In genomic region chr9:129998491-129999122, GRCh38 we compare ENCODE assay signal across 13 cellular contexts. TPM values are rescaled to one million over a fixed set of nuclear protein-coding genes. Genes with fewer than 3 reads are reported as not detected.
DNase-seq lines count a peak whose midpoint lies in the region; ATAC-seq, FAIRE-seq and TF ChIP-seq lines count a peak whose summit lies in the region.
"Had no signal": no experiment of that assay in that cellular context is flagged by ENCODE, and none has a peak within 500 bp of the region (broad histone marks: within the 10 kb centered on the region; RNA-seq: fewer than 3 reads in every experiment).

No MANE protein-coding gene starts in this region.

- peaks cover 9 to 18% of the 10 kb centered on the region in 2 experiments; a peak in 4 of 5 replicates for H3K4me1 ChIP-seq in K562 (replicated peaks in 1 of 2; ENCODE audit: control insufficient read depth in 2 of 2, insufficient read depth in 2 of 2, low read length in 2 of 2)
- peaks cover 19 to 33% (median 24%) of the 10 kb centered on the region in 4 donors for H3K4me1 ChIP-seq in upper lobe of left lung

- H3K27me3 ChIP-seq in K562 (ENCODE audit: control insufficient read depth in 2 of 2, insufficient read depth in 2 of 2, low read length in 2 of 2) (no peaks in the 10 kb centered on the region), upper lobe of left lung (no peaks in the 10 kb centered on the region)

- no peak overlapping the region for H2AFZ ChIP-seq in K562 (ENCODE audit: low read depth, low read length)

- H3K36me3 ChIP-seq in K562 (ENCODE audit: control insufficient read depth, insufficient read depth, low read length) (no peaks in the 10 kb centered on the region), upper lobe of left lung (no peaks in the 10 kb centered on the region)

- peak overlapping the region; percentile 3; the same call in 1 of the 2 replicates for H3K4me3 ChIP-seq in GM12864 (ENCODE audit: low read depth, low read length)
- no peak overlapping the region for H3K4me3 ChIP-seq in K562
- no peak overlapping the region for H3K4me3 ChIP-seq in upper lobe of left lung

- POLR2A ChIA-PET in K562 (lab: Yijun Ruan, JAX) = no interaction called here

- no TSS peak for BruUV-seq in K562 (replicated peaks; lab: Mats Ljungman, UMichigan)

- DNase-seq in GM12864 (ENCODE audit: low read depth) (no peak), K562 (ENCODE audit: extremely low read depth in 1 of 4, low spot score in 3 of 4) (no peak), osteocyte (ENCODE audit: extremely low spot score, unreplicated experiment) (no peak), NCI-H446 (lab: John Stamatoyannopoulos, UW) (no peak), NCI-H2196 (lab: John Stamatoyannopoulos, UW; ENCODE audit: unreplicated experiment) (no peak), UCSD-AML1 (lab: John Stamatoyannopoulos, UW; ENCODE audit: unreplicated experiment) (no peak), upper lobe of left lung (no peak)
- DNase-seq: dermis blood vessel endothelial cell, glutamatergic neuron, NCI-H1105 had no signal

- H3K4me2 ChIP-seq in K562 (ENCODE audit: insufficient read depth, low read length) = no peak overlapping the region

- 39% methylated on average over 5 of the region's 5 CpGs for WGBS in K562 (ENCODE audit: insufficient coverage, low coverage, missing lambda C conversion rate)
- 62 to 68% methylated on average over 5 of the region's 5 CpGs for WGBS in upper lobe of left lung, 2 donors

- no peaks in the 10 kb centered on the region for H3K27me3 Mint-ChIP-seq in osteocyte (ENCODE audit: unreplicated experiment)
- H3K27me3 Mint-ChIP-seq: progenitor cell of endocrine pancreas had no signal

- no peak for TF ChIP-seq POLR2A in K562 (conservative IDR thresholded peaks at IDR 0.05)
- no peak for TF ChIP-seq POLR2A in upper lobe of left lung (IDR thresholded peaks at IDR 0.05)

- TF ChIP-seq EP300 in K562 (IDR thresholded peaks at IDR 0.05; ENCODE audit: low read length) (no peak), upper lobe of left lung (IDR thresholded peaks at IDR 0.05) (no peak)

- H3K27ac ChIP-seq in K562 (ENCODE audit: extremely low read depth, low read depth, low read length) = no peak overlapping the region
- peak overlapping the region in 1 of 4 donors; percentile 3 for H3K27ac ChIP-seq in upper lobe of left lung
- H3K27ac ChIP-seq: HL-60 had no signal

- in situ Hi-C loops in K562 (cut with MboI) = no loop called here

- H3K9me1 ChIP-seq in K562 (ENCODE audit: control insufficient read depth, insufficient read depth, low read length) = no peaks in the 10 kb centered on the region

- H3K4me3 Mint-ChIP-seq in osteocyte (ENCODE audit: unreplicated experiment) = no peak overlapping the region

- no peaks in the 10 kb centered on the region for H3K79me2 ChIP-seq in K562 (ENCODE audit: control insufficient read depth, insufficient read depth, low read length)

- H4K20me1 ChIP-seq in K562 (replicated peaks; ENCODE audit: control insufficient read depth, insufficient read depth, low read length) = no peaks in the 10 kb centered on the region

- H3K27ac Mint-ChIP-seq in osteocyte (ENCODE audit: unreplicated experiment) = peak overlapping the region; percentile 55
- H3K27ac Mint-ChIP-seq: progenitor cell of endocrine pancreas had no signal

- CTCF ChIA-PET in K562 (lab: Yijun Ruan, JAX; ENCODE audit: low intra/inter-chr PET ratio) = no interaction called here

- FAIRE-seq in K562 (lab: Jason Lieb, UNC) = no peak

- intact Hi-C loops in K562 (cut with micrococcal nuclease) = no loop called here

- no peak for TF ChIP-seq RAD21 in K562 (CRISPR knock-in tag; conservative IDR thresholded peaks at IDR 0.05 in 1 of 2, IDR thresholded peaks at IDR 0.05 in 1 of 2)

- H3K4me1 Mint-ChIP-seq in osteocyte (ENCODE audit: unreplicated experiment) = peaks cover 50% of the 10 kb centered on the region

- TF ChIP-seq CTCF in GM12864 (IDR thresholded peaks at IDR 0.05; ENCODE audit: low read depth, low read length, missing control alignments) (no peak), K562 (IDR thresholded peaks at IDR 0.05 in 2 of 3, conservative IDR thresholded peaks at IDR 0.05 in 1 of 3; ENCODE audit: insufficient read depth in 2 of 3, low read depth in 1 of 3, low read length in 3 of 3) (no peak), osteocyte (IDR thresholded peaks at IDR 0.05) (no peak), upper lobe of left lung (IDR thresholded peaks at IDR 0.05) (no peak)

- H3K9me3 ChIP-seq in K562 (replicated peaks; ENCODE audit: control insufficient read depth, insufficient read depth, low read depth, low read length) (no peaks in the 10 kb centered on the region), upper lobe of left lung (no peaks in the 10 kb centered on the region)

- ATAC-seq in SK-N-SH treated with all-trans-retinoic acid at 6 μM for 48 hours (peak; percentile 83), K562 (no peak), upper lobe of left lung (ENCODE audit: low FRiP score in 2 of 2) (no peak)

- H3K9me3 Mint-ChIP-seq in osteocyte (ENCODE audit: unreplicated experiment) = no peaks in the 10 kb centered on the region

- no peaks in the 10 kb centered on the region for H3K36me3 Mint-ChIP-seq in osteocyte (ENCODE audit: unreplicated experiment)

- no peak overlapping the region for H3K9ac ChIP-seq in K562 (ENCODE audit: insufficient read depth in 1 of 2, low read depth in 2 of 2, low read length in 2 of 2)

TF ChIP-seq in K562, 482 proteins besides CTCF, POLR2A, EP300 and RAD21:
- TF ChIP-seq NFIC (IDR thresholded peaks at IDR 0.05) = peak; percentile 45
- no peak for TF ChIP-seq ARNT (IDR thresholded peaks at IDR 0.05)

RNA-seq across cellular contexts. Expression of gene FNBP1, which starts 44.4 kb away (rescaled TPM):
- total RNA-seq in K562 (2011; cell fraction: chromatin; rRNA removed; ENCODE audit: low replicate concordance) = 24.0 and 44.9 TPM in 2 replicates
- 8.5 and 10.9 TPM in 2 replicates for total RNA-seq in K562 (2011; cell fraction: nucleolus; rRNA removed)
- 10.9 and 12.6 TPM in 2 replicates for total RNA-seq in K562 (2011; cell fraction: nucleoplasm; rRNA removed)
- 8.2 and 8.4 TPM in 2 replicates for total RNA-seq in K562 (2014; rRNA removed)
- total RNA-seq in K562 (2014; rRNA removed; fragmentation: Illumina TruSeq; extraction: Trizol) = 6.9 and 13.2 TPM in 2 replicates
- 13.5 and 14.9 TPM in 2 replicates for total RNA-seq in K562 (2015; rRNA removed; fragmentation: Illumina TruSeq; extraction: Trizol)
- 8.5 and 10.7 TPM in 2 replicates for total RNA-seq in K562 (2021)
- 7.2 and 7.6 TPM in 2 replicates for polyA plus RNA-seq in K562 (2011; rRNA removed)
- 2.2 and 4.2 TPM in 2 replicates for polyA plus RNA-seq in K562 (2011; cell fraction: cytosol; rRNA removed)
- 5.8 and 7.6 TPM in 2 replicates for polyA plus RNA-seq in K562 (2011; cell fraction: nucleus; rRNA removed)
- polyA plus RNA-seq in K562 (2012) = 8.7 and 10.5 TPM in 2 replicates
- polyA plus RNA-seq in K562 (2014; fragmentation: Illumina TruSeq; extraction: Trizol) = 6.1 TPM in 2 replicates
- polyA plus RNA-seq in K562 (2014; fragmentation: Nextera tagmentation; extraction: Ambion mirVana) = 1 to 10 TPM; 1.8 to 2.2 TPM
- 5.4 and 8.0 TPM in 2 replicates for polyA plus RNA-seq in K562 (2014; rRNA removed)
- polyA minus RNA-seq in K562 (2011; rRNA and poly(A)+ RNA removed) = 33.5 and 42.5 TPM in 2 replicates
- 7.9 and 8.7 TPM in 2 replicates for polyA minus RNA-seq in K562 (2011; cell fraction: cytosol; rRNA and poly(A)+ RNA removed)
- 3.4 and 8.0 TPM in 2 replicates for polyA minus RNA-seq in K562 (2011; cell fraction: nucleus; rRNA and poly(A)+ RNA removed)
- 62.2 and 63.0 TPM in 2 replicates for total RNA-seq in osteocyte
- 10 to 100 TPM; 34.8 to 85.4 (median 51.6) TPM for total RNA-seq in upper lobe of left lung

RNA-seq across cellular contexts. Expression of gene GPR107, which starts 55.1 kb away (rescaled TPM):
- 92.0 and 106 TPM in 2 replicates for total RNA-seq in K562 (2011; cell fraction: chromatin; rRNA removed; ENCODE audit: low replicate concordance)
- total RNA-seq in K562 (2011; cell fraction: nucleolus; rRNA removed) = 120 and 136 TPM in 2 replicates
- total RNA-seq in K562 (2011; cell fraction: nucleoplasm; rRNA removed) = 83.9 and 108 TPM in 2 replicates
- total RNA-seq in K562 (2014; rRNA removed) = 9.2 and 10.0 TPM in 2 replicates
- total RNA-seq in K562 (2014; rRNA removed; fragmentation: Illumina TruSeq; extraction: Trizol) = 12.4 and 14.5 TPM in 2 replicates
- 13.5 and 14.6 TPM in 2 replicates for total RNA-seq in K562 (2015; rRNA removed; fragmentation: Illumina TruSeq; extraction: Trizol)
- total RNA-seq in K562 (2021) = 20.3 and 21.8 TPM in 2 replicates
- 28.2 and 34.6 TPM in 2 replicates for polyA plus RNA-seq in K562 (2011; rRNA removed)
- polyA plus RNA-seq in K562 (2011; cell fraction: cytosol; rRNA removed) = 9.8 and 15.6 TPM in 2 replicates
- polyA plus RNA-seq in K562 (2011; cell fraction: nucleus; rRNA removed) = 23.2 and 28.9 TPM in 2 replicates
- polyA plus RNA-seq in K562 (2012) = 17.3 and 22.6 TPM in 2 replicates
- 19.5 and 27.8 TPM in 2 replicates for polyA plus RNA-seq in K562 (2014; fragmentation: Illumina TruSeq; extraction: Trizol)
- 1 to 10 TPM; 3.2 to 3.5 TPM for polyA plus RNA-seq in K562 (2014; fragmentation: Nextera tagmentation; extraction: Ambion mirVana)
- 13.7 and 14.4 TPM in 2 replicates for polyA plus RNA-seq in K562 (2014; rRNA removed)
- 29.5 and 33.6 TPM in 2 replicates for polyA minus RNA-seq in K562 (2011; rRNA and poly(A)+ RNA removed)
- polyA minus RNA-seq in K562 (2011; cell fraction: cytosol; rRNA and poly(A)+ RNA removed) = 13.0 and 13.7 TPM in 2 replicates
- polyA minus RNA-seq in K562 (2011; cell fraction: nucleus; rRNA and poly(A)+ RNA removed) = 12.8 and 25.0 TPM in 2 replicates
- 57.0 and 60.7 TPM in 2 replicates for total RNA-seq in osteocyte
- 10 to 100 TPM; 26.5 to 44.4 (median 35.3) TPM for total RNA-seq in upper lobe of left lung
